ENCODE assay signal across 23 cellular contexts in the genomic region with DNA sequence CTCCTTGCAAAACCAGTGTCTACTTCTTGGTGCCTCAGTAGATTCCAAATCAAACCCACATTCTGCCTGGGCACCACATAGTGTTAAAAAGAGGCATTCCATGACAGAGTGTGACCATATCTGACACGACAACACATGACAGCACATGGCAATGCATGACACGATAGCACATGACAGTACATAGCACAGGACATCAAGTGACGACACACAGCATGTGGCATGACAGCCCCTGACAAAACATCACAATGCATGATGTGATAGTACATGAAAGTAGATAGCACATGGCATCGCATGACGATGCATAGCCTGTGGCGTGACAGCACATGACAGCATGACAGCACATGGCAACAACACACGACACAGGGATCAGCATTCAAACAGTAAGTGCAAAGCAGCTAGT.
"Had no signal": no experiment of that assay in that cellular context is flagged by ENCODE, and none has a peak within 500 bp of the region (broad histone marks: within the 10 kb centered on the region; RNA-seq: fewer than 3 reads in every experiment).

No MANE protein-coding gene starts in this region.

- DNase-seq: Kasumi-1, MM.1S, NCI-H1048, NCI-H1105, NCI-H1417, NCI-H1436 treated with DMSO at 0.1 percent for 48 hours, NCI-H1694, NCI-H187 treated with DMSO at 0.1 percent for 48 hours, NCI-H2029 treated with DMSO at 0.1 percent for 48 hours, NCI-H2171 treated with DMSO at 0.1 percent for 48 hours, NCI-H345, NCI-H446 treated with DMSO at 0.1 percent for 48 hours, NCI-H510A treated with DMSO at 0.1 percent for 48 hours, NCI-H526, NCI-H774, PC-3, SHP77, SK-N-SH, SW 1271 had no signal

- FAIRE-seq: K562 had no signal

- H3K9me3 ChIP-seq: SK-N-SH had no signal

- H3K4me3 ChIP-seq: K562 had no signal

- H3K27ac ChIP-seq: HL-60, KMS-11, RWPE1 had no signal
